Comparison of ENCODE assay signal across 3 cellular contexts in the genomic region with DNA sequence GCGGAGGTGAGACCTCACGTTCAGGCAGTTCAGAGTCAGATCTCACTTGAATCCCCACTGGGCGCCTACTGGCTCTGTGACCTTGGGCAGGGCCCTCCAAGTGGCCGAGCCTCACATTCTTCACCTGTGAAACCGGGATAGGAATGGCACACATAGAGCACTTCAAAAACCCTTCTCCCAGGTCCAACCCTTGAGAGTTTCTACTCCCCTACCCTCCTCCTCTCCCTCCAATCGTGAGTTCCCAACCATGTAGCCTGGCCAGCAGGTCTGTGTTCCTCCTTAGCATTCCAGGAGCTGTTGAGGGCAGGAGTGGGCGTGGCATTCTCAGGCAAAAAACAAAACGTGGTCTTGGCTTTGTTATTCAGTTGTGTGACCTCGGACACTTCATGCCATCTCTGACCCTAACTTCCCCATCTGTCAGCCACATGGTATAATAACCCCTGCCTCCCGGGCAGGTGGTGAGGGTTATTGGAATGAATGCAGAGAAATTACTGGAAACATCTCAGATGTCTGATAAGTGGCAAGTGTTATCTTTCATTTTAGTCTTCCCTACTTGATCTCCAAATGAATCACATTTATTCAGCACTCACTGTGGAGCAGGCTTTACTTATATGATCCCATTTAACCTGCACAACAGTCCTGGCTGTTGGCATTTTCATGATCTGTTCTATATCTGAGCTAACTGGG.
TF ChIP-seq lines count a peak whose summit lies in the region.

No MANE protein-coding gene starts in this region.

TF ChIP-seq in SK-N-SH, 30 proteins besides CTCF, POLR2A, EP300 and RAD21 (continues in another document):
- TF ChIP-seq, protein P1, sequence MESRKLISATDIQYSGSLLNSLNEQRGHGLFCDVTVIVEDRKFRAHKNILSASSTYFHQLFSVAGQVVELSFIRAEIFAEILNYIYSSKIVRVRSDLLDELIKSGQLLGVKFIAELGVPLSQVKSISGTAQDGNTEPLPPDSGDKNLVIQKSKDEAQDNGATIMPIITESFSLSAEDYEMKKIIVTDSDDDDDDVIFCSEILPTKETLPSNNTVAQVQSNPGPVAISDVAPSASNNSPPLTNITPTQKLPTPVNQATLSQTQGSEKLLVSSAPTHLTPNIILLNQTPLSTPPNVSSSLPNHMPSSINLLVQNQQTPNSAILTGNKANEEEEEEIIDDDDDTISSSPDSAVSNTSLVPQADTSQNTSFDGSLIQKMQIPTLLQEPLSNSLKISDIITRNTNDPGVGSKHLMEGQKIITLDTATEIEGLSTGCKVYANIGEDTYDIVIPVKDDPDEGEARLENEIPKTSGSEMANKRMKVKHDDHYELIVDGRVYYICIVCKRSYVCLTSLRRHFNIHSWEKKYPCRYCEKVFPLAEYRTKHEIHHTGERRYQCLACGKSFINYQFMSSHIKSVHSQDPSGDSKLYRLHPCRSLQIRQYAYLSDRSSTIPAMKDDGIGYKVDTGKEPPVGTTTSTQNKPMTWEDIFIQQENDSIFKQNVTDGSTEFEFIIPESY (IDR thresholded peaks at IDR 0.05; ENCODE audit: borderline replicate concordance, low read depth) = no peak
- no peak for TF ChIP-seq RFX5 (IDR thresholded peaks at IDR 0.05; ENCODE audit: low read length)
- no peak for TF ChIP-seq POLR2AphosphoS5 (IDR thresholded peaks at IDR 0.05; ENCODE audit: low read depth, low read length)
- TF ChIP-seq GATA2 (CRISPR knock-in tag; IDR thresholded peaks at IDR 0.05) = peak; percentile 81
- TF ChIP-seq SIN3A (IDR thresholded peaks at IDR 0.05; ENCODE audit: borderline replicate concordance, low read depth, low read length) = no peak
- no peak for TF ChIP-seq MEF2A (IDR thresholded peaks at IDR 0.05; ENCODE audit: borderline replicate concordance, low read depth)
- no peak for TF ChIP-seq ELF1 (IDR thresholded peaks at IDR 0.05)
- no peak for TF ChIP-seq FOXJ3 (CRISPR knock-in tag; IDR thresholded peaks at IDR 0.05)
- no peak for TF ChIP-seq TAF1 (IDR thresholded peaks at IDR 0.05; ENCODE audit: borderline replicate concordance, low read depth, low read length)
- TF ChIP-seq YY1 (IDR thresholded peaks at IDR 0.05; ENCODE audit: low read depth) = no peak
- TF ChIP-seq FOSL2 (IDR thresholded peaks at IDR 0.05; ENCODE audit: borderline replicate concordance, low read depth) = no peak
- TF ChIP-seq SMC3 (IDR thresholded peaks at IDR 0.05; ENCODE audit: low read depth, low read length) = no peak
- no peak for TF ChIP-seq TCF12 (IDR thresholded peaks at IDR 0.05)
- no peak for TF ChIP-seq EZH2phosphoT487 (IDR thresholded peaks at IDR 0.05; ENCODE audit: borderline replicate concordance, low read depth)
- TF ChIP-seq CHD2 (IDR thresholded peaks at IDR 0.05; ENCODE audit: low read length, partially characterized antibody) = peak; percentile 73
- TF ChIP-seq, protein P2, sequence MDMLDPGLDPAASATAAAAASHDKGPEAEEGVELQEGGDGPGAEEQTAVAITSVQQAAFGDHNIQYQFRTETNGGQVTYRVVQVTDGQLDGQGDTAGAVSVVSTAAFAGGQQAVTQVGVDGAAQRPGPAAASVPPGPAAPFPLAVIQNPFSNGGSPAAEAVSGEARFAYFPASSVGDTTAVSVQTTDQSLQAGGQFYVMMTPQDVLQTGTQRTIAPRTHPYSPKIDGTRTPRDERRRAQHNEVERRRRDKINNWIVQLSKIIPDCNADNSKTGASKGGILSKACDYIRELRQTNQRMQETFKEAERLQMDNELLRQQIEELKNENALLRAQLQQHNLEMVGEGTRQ (IDR thresholded peaks at IDR 0.05; ENCODE audit: borderline replicate concordance, low read depth, low read length) = no peak
- no peak for TF ChIP-seq JUND (IDR thresholded peaks at IDR 0.05)
- no peak for TF ChIP-seq NRF1 (IDR thresholded peaks at IDR 0.05; ENCODE audit: low read depth, low read length)
- TF ChIP-seq NFIC (IDR thresholded peaks at IDR 0.05; ENCODE audit: borderline replicate concordance) = no peak
- TF ChIP-seq, protein P3, sequence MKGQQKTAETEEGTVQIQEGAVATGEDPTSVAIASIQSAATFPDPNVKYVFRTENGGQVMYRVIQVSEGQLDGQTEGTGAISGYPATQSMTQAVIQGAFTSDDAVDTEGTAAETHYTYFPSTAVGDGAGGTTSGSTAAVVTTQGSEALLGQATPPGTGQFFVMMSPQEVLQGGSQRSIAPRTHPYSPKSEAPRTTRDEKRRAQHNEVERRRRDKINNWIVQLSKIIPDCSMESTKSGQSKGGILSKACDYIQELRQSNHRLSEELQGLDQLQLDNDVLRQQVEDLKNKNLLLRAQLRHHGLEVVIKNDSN (IDR thresholded peaks at IDR 0.05; ENCODE audit: borderline replicate concordance, low read depth) = no peak

TF ChIP-seq in SK-N-SH treated with all-trans-retinoic acid at 6 μM for 48 hours, 23 proteins besides CTCF, POLR2A, EP300 and RAD21:
- TF ChIP-seq ZNF70 (CRISPR knock-in tag; IDR thresholded peaks at IDR 0.05) (no peak), PPARA (CRISPR knock-in tag; IDR thresholded peaks at IDR 0.05; ENCODE audit: borderline replicate concordance) (no peak), ZFP3 (CRISPR knock-in tag; IDR thresholded peaks at IDR 0.05) (no peak), ZC3H10 (CRISPR knock-in tag; IDR thresholded peaks at IDR 0.05) (no peak), CSDC2 (CRISPR knock-in tag; IDR thresholded peaks at IDR 0.05) (no peak), ESRRG (CRISPR knock-in tag; IDR thresholded peaks at IDR 0.05) (no peak), SNAI2 (CRISPR knock-in tag; IDR thresholded peaks at IDR 0.05) (no peak)
- TF ChIP-seq, protein P4, sequence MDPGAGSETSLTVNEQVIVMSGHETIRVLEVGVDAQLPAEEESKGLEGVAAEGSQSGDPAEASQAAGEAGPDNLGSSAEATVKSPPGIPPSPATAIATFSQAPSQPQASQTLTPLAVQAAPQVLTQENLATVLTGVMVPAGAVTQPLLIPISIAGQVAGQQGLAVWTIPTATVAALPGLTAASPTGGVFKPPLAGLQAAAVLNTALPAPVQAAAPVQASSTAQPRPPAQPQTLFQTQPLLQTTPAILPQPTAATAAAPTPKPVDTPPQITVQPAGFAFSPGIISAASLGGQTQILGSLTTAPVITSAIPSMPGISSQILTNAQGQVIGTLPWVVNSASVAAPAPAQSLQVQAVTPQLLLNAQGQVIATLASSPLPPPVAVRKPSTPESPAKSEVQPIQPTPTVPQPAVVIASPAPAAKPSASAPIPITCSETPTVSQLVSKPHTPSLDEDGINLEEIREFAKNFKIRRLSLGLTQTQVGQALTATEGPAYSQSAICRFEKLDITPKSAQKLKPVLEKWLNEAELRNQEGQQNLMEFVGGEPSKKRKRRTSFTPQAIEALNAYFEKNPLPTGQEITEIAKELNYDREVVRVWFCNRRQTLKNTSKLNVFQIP (CRISPR knock-in tag; IDR thresholded peaks at IDR 0.05; ENCODE audit: borderline replicate concordance, low read depth) = no peak

TF ChIP-seq in H1, 55 proteins besides CTCF, POLR2A, EP300 and RAD21:
- TF ChIP-seq SIN3A (conservative IDR thresholded peaks at IDR 0.05 in 1 of 2, IDR thresholded peaks at IDR 0.05 in 1 of 2; ENCODE audit: low read depth in 1 of 2, low read length in 2 of 2) (no peak), TCF12 (IDR thresholded peaks at IDR 0.05; ENCODE audit: low read depth, low read length) (no peak), CEBPB (IDR thresholded peaks at IDR 0.05; ENCODE audit: low read depth, low read length) (no peak), RNF2 (IDR thresholded peaks at IDR 0.05; ENCODE audit: borderline replicate concordance, low read depth, low read length, missing control alignments, poor library complexity, severe bottlenecking) (no peak), JUN (IDR thresholded peaks at IDR 0.05; ENCODE audit: low read depth, low read length) (no peak), TBP (IDR thresholded peaks at IDR 0.05; ENCODE audit: low read depth, low read length) (no peak), FOSL1 (IDR thresholded peaks at IDR 0.05; ENCODE audit: insufficient read depth, low read depth, low read length) (no peak), TEAD4 (IDR thresholded peaks at IDR 0.05; ENCODE audit: low read depth, low read length) (peak; percentile 72), TAF7 (optimal IDR thresholded peaks at IDR 0.05; ENCODE audit: borderline replicate concordance, low read depth, low read length) (no peak)
